8 cellular contexts compared by ENCODE assay signal in genomic region chr12:92138144-92138543, GRCh38. TPM values are rescaled to one million over a fixed set of nuclear protein-coding genes. Genes with fewer than 3 reads are reported as not detected.
A peak's percentile ranks its signal among the peaks of the same experiment; 100 is the strongest.
DNase-seq lines count a peak whose midpoint lies in the region; TF ChIP-seq lines count a peak whose summit lies in the region.

No MANE protein-coding gene starts in this region.

- H3K9me3 Mint-ChIP-seq in Calu3 (ENCODE audit: low read depth, unreplicated experiment) (no peaks in the 10 kb centered on the region), endodermal cell (no peaks in the 10 kb centered on the region)

- peak overlapping the region; percentile 98 for H3K4me2 ChIP-seq in OCI-LY7 (ENCODE audit: low read length)

- intact Hi-C loops in Calu3 (cut with micrococcal nuclease; ENCODE audit: unreplicated experiment) (loop anchor here (5.0 kb wide), 4 partner anchors 81 to 561 kb away; no protein-coding TSS in a partner anchor), OCI-LY7 (cut with micrococcal nuclease; ENCODE audit: unreplicated experiment) (no loop called here), ovary (cut with DNase I) (loop anchor here in 1 of 4 donors (10.0 kb wide), 1 partner anchor 103 kb away; no protein-coding TSS in a partner anchor)

- no peak for TF ChIP-seq EP300 in ovary (IDR thresholded peaks at IDR 0.05)

- no peaks in the 10 kb centered on the region for H3K9me3 ChIP-seq in OCI-LY7 (ENCODE audit: low read length)
- H3K9me3 ChIP-seq in endodermal cell (ENCODE audit: control insufficient read depth, low read length) = no peaks in the 10 kb centered on the region
- no peaks in the 10 kb centered on the region for H3K9me3 ChIP-seq in ovary

- H3K27me3 ChIP-seq in endodermal cell (ENCODE audit: control insufficient read depth, insufficient read depth, low read length, poor library complexity, severe bottlenecking) (peaks cover 19% of the 10 kb centered on the region), ovary (no peaks in the 10 kb centered on the region)

- DNase-seq in Calu3 = no peak
- no peak for DNase-seq in OCI-LY7 (ENCODE audit: low spot score)
- DNase-seq in endodermal cell = no peak
- DNase-seq in ovary = no peak
- no peak for DNase-seq in COLO668 (lab: John Stamatoyannopoulos, UW; ENCODE audit: unreplicated experiment)
- DNase-seq in GM19240 (ENCODE audit: insufficient read length, low spot score) = no peak
- no peak for DNase-seq in DMS 273 (lab: John Stamatoyannopoulos, UW; ENCODE audit: unreplicated experiment)
- no peak for DNase-seq in stimulated activated CD4-positive, alpha-beta T cell treated with anti-CD3 and anti-CD28 coated beads, Interleukin-2, amount 100 ng/mL, for 48 hours

- H3K4me3 ChIP-seq in OCI-LY7 (ENCODE audit: low read depth, low read length, poor library complexity, severe bottlenecking) (peak overlapping the region; percentile 86), endodermal cell (ENCODE audit: low read length) (peak overlapping the region; percentile 37), ovary (peak overlapping the region; percentile 100)

- H3K9me2 ChIP-seq in OCI-LY7 (ENCODE audit: insufficient read depth, low read length) = no peaks in the 10 kb centered on the region

- CTCF ChIA-PET in Calu3 (lab: Charles Lee) = interaction anchor here (1.4 kb wide), 1 partner anchor 40 kb away, joined by 4 read pairs; no protein-coding TSS in a partner anchor
- CTCF ChIA-PET in OCI-LY7 (lab: Charles Lee; ENCODE audit: unreplicated experiment) = interaction anchor here (1.0 kb wide), 1 partner anchor 107 kb away, joined by 3 read pairs; no protein-coding TSS in a partner anchor

- H3K27me3 Mint-ChIP-seq in Calu3 (ENCODE audit: unreplicated experiment) (no peaks in the 10 kb centered on the region), endodermal cell (ENCODE audit: insufficient read depth) (no peaks in the 10 kb centered on the region)

- peaks cover 97% of the 10 kb centered on the region for H3K36me3 ChIP-seq in OCI-LY7 (ENCODE audit: insufficient read depth, low read length)
- H3K36me3 ChIP-seq in endodermal cell (ENCODE audit: control insufficient read depth, insufficient read depth, low read length) = peaks cover 26% of the 10 kb centered on the region
- H3K36me3 ChIP-seq in ovary = no peaks in the 10 kb centered on the region

- peak overlapping the region; percentile 87 for H3K4me3 Mint-ChIP-seq in Calu3 (ENCODE audit: low read depth, unreplicated experiment)
- H3K4me3 Mint-ChIP-seq in endodermal cell = no peak overlapping the region

- H3K27ac ChIP-seq in OCI-LY7 (ENCODE audit: low read depth, low read length, poor library complexity, severe bottlenecking) (no peak overlapping the region), endodermal cell (ENCODE audit: low read depth, low read length) (no peak overlapping the region), ovary (no peak overlapping the region)

- no peak for TF ChIP-seq POLR2A in ovary (IDR thresholded peaks at IDR 0.05)

- POLR2A ChIA-PET in OCI-LY7 (lab: Charles Lee) = interaction anchor here (0.6 to 4.9 kb wide), 22 partner anchors 8 to 1719 kb away, joined by 3 to 65 read pairs (median 5); partner anchors contain the start of gene BTG1

- peaks cover 100% of the 10 kb centered on the region for H3K79me2 ChIP-seq in OCI-LY7 (ENCODE audit: insufficient read depth, low read depth, low read length)

- no peak for TF ChIP-seq CTCF in Calu3 (IDR thresholded peaks at IDR 0.05; ENCODE audit: unreplicated experiment)
- TF ChIP-seq CTCF in OCI-LY7 (conservative IDR thresholded peaks at IDR 0.05; ENCODE audit: low read length) = no peak
- TF ChIP-seq CTCF in endodermal cell (conservative IDR thresholded peaks at IDR 0.05) = no peak
- TF ChIP-seq CTCF in ovary (IDR thresholded peaks at IDR 0.05) = no peak

- no peak overlapping the region for H3K9ac ChIP-seq in endodermal cell (ENCODE audit: extremely low read depth, low read length, poor library complexity, severe bottlenecking)

- peaks cover 53% of the 10 kb centered on the region for H3K4me1 Mint-ChIP-seq in Calu3 (ENCODE audit: low read depth, unreplicated experiment)
- H3K4me1 Mint-ChIP-seq in endodermal cell = peaks cover 81% of the 10 kb centered on the region

- H3K4me1 ChIP-seq in OCI-LY7 (ENCODE audit: insufficient read depth, low read length, poor library complexity, severe bottlenecking) (peaks cover 67% of the 10 kb centered on the region), endodermal cell (ENCODE audit: control insufficient read depth, insufficient read depth, low read length) (peaks cover 6% of the 10 kb centered on the region), ovary (ENCODE audit: insufficient read depth) (peaks cover 8% of the 10 kb centered on the region)

- H2AFZ ChIP-seq in OCI-LY7 (ENCODE audit: low read length) = no peak overlapping the region

- peaks cover 92% of the 10 kb centered on the region for H4K20me1 ChIP-seq in OCI-LY7 (ENCODE audit: insufficient read depth, low read length)

- BruUV-seq in Calu3 (replicated peaks; lab: Mats Ljungman, UMichigan) = no TSS peak
- no TSS peak for BruUV-seq in OCI-LY7 (replicated peaks; lab: Mats Ljungman, UMichigan)

- H3K27ac Mint-ChIP-seq in Calu3 (ENCODE audit: unreplicated experiment) (peak overlapping the region; percentile 99), endodermal cell (no peak overlapping the region)

- 88% methylated on average over 1 of the region's 1 CpG; no CpG with 5 or more reads in 1 of the 2 experiments for WGBS in endodermal cell (ENCODE audit: insufficient coverage in 1 of 2, insufficient read length in 1 of 2), 2 experiments
- 87 to 93% (median 88%) methylated on average over 1 of the region's 1 CpG for WGBS in ovary, 3 donors

- peaks cover 92% of the 10 kb centered on the region for H3K36me3 Mint-ChIP-seq in Calu3 (ENCODE audit: insufficient read depth, unreplicated experiment)
- peaks cover 11% of the 10 kb centered on the region for H3K36me3 Mint-ChIP-seq in endodermal cell (ENCODE audit: low read depth)

RNA-seq across cellular contexts. Expression of gene BTG1, which starts 7.5 kb away (rescaled TPM):
- total RNA-seq in Calu3 (2022) (123 and 131 TPM in 2 replicates), OCI-LY7 (2022) (93.4 and 102 TPM in 2 replicates), endodermal cell (10 to 100 TPM; 30.4 to 34.1 TPM), ovary (100 to 1,000 TPM in 2 of 7 donors, 10 to 100 TPM in 5; 63.6 to 145 (median 86.1) TPM)
- total RNA-seq in OCI-LY7 (2014; rRNA removed; shearing (Covaris generic)) = 18.0 and 32.8 TPM in 2 replicates
- 81.7 TPM for polyA plus RNA-seq in endodermal cell (2013, experiment 1 of 2)
- polyA plus RNA-seq in endodermal cell (2013, experiment 2 of 2) = 69.9 TPM
- 10 to 100 TPM; 55.8 to 94.2 TPM for polyA plus RNA-seq in ovary

Comparison
In these comparisons a context has a peak if more than half of its experiments do, and no peak if none do; other contexts are left out.
1. H3K4me3 ChIP-seq: peak in every context shown above with its lines; median percentile 100 in ovary; 86 in OCI-LY7; 37 in endodermal cell.